19 cellular contexts compared by ENCODE assay signal in genomic region chr1:5998906-5999301, GRCh38. TPM values are rescaled to one million over a fixed set of nuclear protein-coding genes. Genes with fewer than 3 reads are reported as not detected.
DNase-seq lines count a peak whose midpoint lies in the region; ATAC-seq, FAIRE-seq and TF ChIP-seq lines count a peak whose summit lies in the region.
"Had no signal": no experiment of that assay in that cellular context is flagged by ENCODE, and none has a peak within 500 bp of the region (broad histone marks: within the 10 kb centered on the region; RNA-seq: fewer than 3 reads in every experiment).

No MANE protein-coding gene starts in this region.

- H3K4me3 ChIP-seq in heart right ventricle (no peak overlapping the region), left lung (no peak overlapping the region), sigmoid colon (no peak overlapping the region)

- H3K27me3 Mint-ChIP-seq in central memory CD8-positive, alpha-beta T cell, result no peaks in the 10 kb centered on the region
- H3K27me3 Mint-ChIP-seq: CD8-positive, alpha-beta memory T cell had no signal

- peaks cover 72% of the 10 kb centered on the region for H3K4me1 Mint-ChIP-seq in central memory CD8-positive, alpha-beta T cell
- peaks cover 73% of the 10 kb centered on the region for H3K4me1 Mint-ChIP-seq in stimulated activated effector memory CD8-positive, alpha-beta T cell treated with anti-CD3 and anti-CD28 coated beads, Interleukin-12 subunit alpha, Interleukin-12 subunit beta, amount 100 ng/mL, for 72 hours

- no peak for TF ChIP-seq EP300 in sigmoid colon (IDR thresholded peaks at IDR 0.05)

- no peaks in the 10 kb centered on the region for H3K36me3 ChIP-seq in heart right ventricle
- H3K36me3 ChIP-seq in left lung, result peaks cover 0 to 17% of the 10 kb centered on the region in 2 donors
- H3K36me3 ChIP-seq in sigmoid colon, result no peaks in the 10 kb centered on the region

- no peak for ATAC-seq in heart right ventricle
- ATAC-seq in central memory CD8-positive, alpha-beta T cell (replicated peaks; ENCODE audit: extremely low read depth, poor library complexity, severe bottlenecking), result no peak
- ATAC-seq in left lung, result no peak
- ATAC-seq in stimulated activated effector memory CD8-positive, alpha-beta T cell treated with anti-CD3 and anti-CD28 coated beads, Interleukin-12 subunit alpha, Interleukin-12 subunit beta, amount 100 ng/mL, for 72 hours, result no peak
- no peak for ATAC-seq in HG02610 (IDR thresholded peaks at IDR 0.05; ENCODE audit: unreplicated experiment)

- no peak overlapping the region for H3K27ac ChIP-seq in heart right ventricle
- no peak overlapping the region for H3K27ac ChIP-seq in left lung
- H3K27ac ChIP-seq in sigmoid colon, result no peak overlapping the region
- H3K27ac ChIP-seq: HL-60 had no signal

- H3K27ac Mint-ChIP-seq in central memory CD8-positive, alpha-beta T cell (ENCODE audit: low read depth), result no peak overlapping the region
- no peak overlapping the region for H3K27ac Mint-ChIP-seq in stimulated activated effector memory CD8-positive, alpha-beta T cell treated with anti-CD3 and anti-CD28 coated beads, Interleukin-12 subunit alpha, Interleukin-12 subunit beta, amount 100 ng/mL, for 72 hours
- H3K27ac Mint-ChIP-seq: H9 had no signal

- DNase-seq in cardiac septum (ENCODE audit: low spot score) (peak; percentile 29), heart right ventricle (no peak), left lung (peak; percentile 22 to 32), sigmoid colon (peak; percentile 36), GM12892 (ENCODE audit: insufficient read length) (no peak)
- no peak for DNase-seq in central memory CD8-positive, alpha-beta T cell (ENCODE audit: low spot score in 2 of 2)
- no peak for DNase-seq in stimulated activated effector memory CD8-positive, alpha-beta T cell treated with anti-CD3 and anti-CD28 coated beads, Interleukin-12 subunit alpha, Interleukin-12 subunit beta, amount 100 ng/mL, for 72 hours (ENCODE audit: low spot score in 2 of 2)
- DNase-seq: C1 segment of cervical spinal cord, H9, IMR-90, NCI-H1417, NCI-H187, NCI-H2107, NCI-H510A, NCI-H82 had no signal

- TF ChIP-seq CTCF in heart right ventricle (IDR thresholded peaks at IDR 0.05), result no peak
- no peak for TF ChIP-seq CTCF in left lung (IDR thresholded peaks at IDR 0.05)
- no peak for TF ChIP-seq CTCF in sigmoid colon (IDR thresholded peaks at IDR 0.05)

- intact Hi-C loops in cardiac septum (cut with DNase I) (no loop called here), heart right ventricle (cut with DNase I) (no loop called here), left lung (cut with DNase I) (no loop called here), sigmoid colon (cut with DNase I) (no loop called here)

- H3K4me1 ChIP-seq in heart right ventricle, result peaks cover 0 to 18% (median 8%) of the 10 kb centered on the region in 9 donors
- H3K4me1 ChIP-seq in left lung, result peaks cover 0 to 14% of the 10 kb centered on the region in 2 donors
- H3K4me1 ChIP-seq in sigmoid colon, result peaks cover 0 to under 1% (median under 1%) of the 10 kb centered on the region in 4 donors

- no peaks in the 10 kb centered on the region for H3K9me3 Mint-ChIP-seq in central memory CD8-positive, alpha-beta T cell
- H3K9me3 Mint-ChIP-seq in stimulated activated effector memory CD8-positive, alpha-beta T cell treated with anti-CD3 and anti-CD28 coated beads, Interleukin-12 subunit alpha, Interleukin-12 subunit beta, amount 100 ng/mL, for 72 hours, result no peaks in the 10 kb centered on the region
- H3K9me3 Mint-ChIP-seq: CD8-positive, alpha-beta memory T cell; H9 had no signal

- TF ChIP-seq POLR2A in sigmoid colon (IDR thresholded peaks at IDR 0.05) (no peak), GM12892 (IDR thresholded peaks at IDR 0.05; ENCODE audit: low read depth, low read length) (no peak)

- peak overlapping the region; percentile 54 for H3K4me3 Mint-ChIP-seq in central memory CD8-positive, alpha-beta T cell
- H3K4me3 Mint-ChIP-seq in stimulated activated effector memory CD8-positive, alpha-beta T cell treated with anti-CD3 and anti-CD28 coated beads, Interleukin-12 subunit alpha, Interleukin-12 subunit beta, amount 100 ng/mL, for 72 hours, result no peak overlapping the region
- H3K4me3 Mint-ChIP-seq: H9 had no signal

- no peak for FAIRE-seq in GM12892 (lab: Jason Lieb, UNC)
- FAIRE-seq: D721Med had no signal

- H3K9me3 ChIP-seq in heart right ventricle (no peaks in the 10 kb centered on the region), left lung (no peaks in the 10 kb centered on the region), sigmoid colon (no peaks in the 10 kb centered on the region)

- H3K36me3 Mint-ChIP-seq in central memory CD8-positive, alpha-beta T cell (ENCODE audit: insufficient read depth), result peaks cover 10% of the 10 kb centered on the region
- H3K36me3 Mint-ChIP-seq in stimulated activated effector memory CD8-positive, alpha-beta T cell treated with anti-CD3 and anti-CD28 coated beads, Interleukin-12 subunit alpha, Interleukin-12 subunit beta, amount 100 ng/mL, for 72 hours, result peaks cover 35% of the 10 kb centered on the region

- H3K27me3 ChIP-seq in heart right ventricle, result no peaks in the 10 kb centered on the region
- H3K27me3 ChIP-seq in left lung, result peaks cover 0 to 2% of the 10 kb centered on the region in 2 donors
- no peaks in the 10 kb centered on the region for H3K27me3 ChIP-seq in sigmoid colon

- WGBS in heart right ventricle, 2 donors, result 94 to 95% methylated on average over 19 of the region's 19 CpGs
- 84 to 91% methylated on average over 19 of the region's 19 CpGs for WGBS in sigmoid colon, 2 donors

RNA-seq across cellular contexts. Expression of gene NPHP4, which starts 6.7 kb away (rescaled TPM):
- total RNA-seq in cardiac septum (6.6 TPM), heart right ventricle (1 to 10 TPM; 2.4 to 5.7 (median 3.3) TPM), left lung (10 to 100 TPM; 13.4 to 16.4 TPM), sigmoid colon (10 to 100 TPM in 2 of 4 donors, 1 to 10 TPM in 2; 4.9 to 12.2 (median 8.8) TPM)
- polyA plus RNA-seq in heart right ventricle (1 to 10 TPM; 2.4 to 3.8 TPM), sigmoid colon (1 to 10 TPM in 2 of 3 donors, under 1 TPM in 1; 0.60 to 6.3 (median 1.2) TPM)
- polyA plus RNA-seq in GM12892 (2012; ENCODE audit: missing spikeins), result 4.7 TPM

RNA-seq across cellular contexts. Expression of gene KCNAB2, which starts 46.8 kb away (rescaled TPM):
- total RNA-seq in cardiac septum (19.3 TPM), heart right ventricle (10 to 100 TPM; 16.5 to 41.5 (median 22.2) TPM), left lung (10 to 100 TPM; 35.6 to 82.5 TPM), sigmoid colon (1 to 10 TPM; 6.8 to 9.0 (median 7.7) TPM)
- polyA plus RNA-seq in heart right ventricle (10 to 100 TPM in 1 of 2 donors, 1 to 10 TPM in 1; 4.7 to 15.1 TPM), sigmoid colon (10 to 100 TPM in 1 of 3 donors, 1 to 10 TPM in 2; 3.0 to 23.5 (median 4.9) TPM)
- polyA plus RNA-seq in GM12892 (2012; ENCODE audit: missing spikeins), result 50.2 TPM

Comparison
In these comparisons a context has a peak if more than half of its experiments do, and no peak if none do; other contexts are left out.
1. DNase-seq: peak in cardiac septum (single experiment), left lung (2 of 2) and sigmoid colon (single experiment); none in heart right ventricle (0 of 2), central memory CD8-positive, alpha-beta T cell (0 of 2), stimulated activated effector memory CD8-positive, alpha-beta T cell treated with anti-CD3 and anti-CD28 coated beads, Interleukin-12 subunit alpha, Interleukin-12 subunit beta, amount 100 ng/mL, for 72 hours (0 of 2) and GM12892 (single experiment).